In the genomic region with DNA sequence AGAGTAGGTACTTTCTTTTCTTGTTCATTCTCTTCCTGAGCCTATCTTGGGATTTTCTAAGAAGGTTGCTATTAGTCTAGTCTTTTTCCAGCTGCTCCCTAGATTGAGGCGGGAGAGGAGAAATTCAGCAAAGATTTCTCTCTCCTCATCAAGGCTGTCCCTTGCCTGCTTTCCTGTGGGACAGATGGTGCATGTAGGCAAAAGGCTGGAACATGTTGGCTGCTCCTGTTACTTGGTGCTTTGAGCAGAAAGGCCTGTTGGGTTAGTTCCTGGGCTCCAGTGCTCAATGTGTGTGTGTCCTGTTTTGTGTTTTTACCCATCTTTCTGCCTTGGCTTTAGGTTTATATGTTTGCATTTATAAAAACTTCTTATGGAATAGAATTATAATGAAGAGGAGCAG, we compare ENCODE assay signal across 1 cellular context.
TF ChIP-seq lines count a peak whose summit lies in the region.

No MANE protein-coding gene starts in this region.

TF ChIP-seq in GM23338, 12 proteins besides CTCF, POLR2A, EP300 and RAD21:
- no peak for TF ChIP-seq EZH2phosphoT487 (IDR thresholded peaks at IDR 0.05; ENCODE audit: unreplicated experiment)
- TF ChIP-seq, protein P1, sequence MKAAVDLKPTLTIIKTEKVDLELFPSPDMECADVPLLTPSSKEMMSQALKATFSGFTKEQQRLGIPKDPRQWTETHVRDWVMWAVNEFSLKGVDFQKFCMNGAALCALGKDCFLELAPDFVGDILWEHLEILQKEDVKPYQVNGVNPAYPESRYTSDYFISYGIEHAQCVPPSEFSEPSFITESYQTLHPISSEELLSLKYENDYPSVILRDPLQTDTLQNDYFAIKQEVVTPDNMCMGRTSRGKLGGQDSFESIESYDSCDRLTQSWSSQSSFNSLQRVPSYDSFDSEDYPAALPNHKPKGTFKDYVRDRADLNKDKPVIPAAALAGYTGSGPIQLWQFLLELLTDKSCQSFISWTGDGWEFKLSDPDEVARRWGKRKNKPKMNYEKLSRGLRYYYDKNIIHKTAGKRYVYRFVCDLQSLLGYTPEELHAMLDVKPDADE (IDR thresholded peaks at IDR 0.05): no peak
- no peak for TF ChIP-seq ZNF331 (CRISPR knock-in tag; IDR thresholded peaks at IDR 0.05; ENCODE audit: low read depth)
- TF ChIP-seq ZNF114 (CRISPR knock-in tag; IDR thresholded peaks at IDR 0.05): no peak
- TF ChIP-seq, protein P2, sequence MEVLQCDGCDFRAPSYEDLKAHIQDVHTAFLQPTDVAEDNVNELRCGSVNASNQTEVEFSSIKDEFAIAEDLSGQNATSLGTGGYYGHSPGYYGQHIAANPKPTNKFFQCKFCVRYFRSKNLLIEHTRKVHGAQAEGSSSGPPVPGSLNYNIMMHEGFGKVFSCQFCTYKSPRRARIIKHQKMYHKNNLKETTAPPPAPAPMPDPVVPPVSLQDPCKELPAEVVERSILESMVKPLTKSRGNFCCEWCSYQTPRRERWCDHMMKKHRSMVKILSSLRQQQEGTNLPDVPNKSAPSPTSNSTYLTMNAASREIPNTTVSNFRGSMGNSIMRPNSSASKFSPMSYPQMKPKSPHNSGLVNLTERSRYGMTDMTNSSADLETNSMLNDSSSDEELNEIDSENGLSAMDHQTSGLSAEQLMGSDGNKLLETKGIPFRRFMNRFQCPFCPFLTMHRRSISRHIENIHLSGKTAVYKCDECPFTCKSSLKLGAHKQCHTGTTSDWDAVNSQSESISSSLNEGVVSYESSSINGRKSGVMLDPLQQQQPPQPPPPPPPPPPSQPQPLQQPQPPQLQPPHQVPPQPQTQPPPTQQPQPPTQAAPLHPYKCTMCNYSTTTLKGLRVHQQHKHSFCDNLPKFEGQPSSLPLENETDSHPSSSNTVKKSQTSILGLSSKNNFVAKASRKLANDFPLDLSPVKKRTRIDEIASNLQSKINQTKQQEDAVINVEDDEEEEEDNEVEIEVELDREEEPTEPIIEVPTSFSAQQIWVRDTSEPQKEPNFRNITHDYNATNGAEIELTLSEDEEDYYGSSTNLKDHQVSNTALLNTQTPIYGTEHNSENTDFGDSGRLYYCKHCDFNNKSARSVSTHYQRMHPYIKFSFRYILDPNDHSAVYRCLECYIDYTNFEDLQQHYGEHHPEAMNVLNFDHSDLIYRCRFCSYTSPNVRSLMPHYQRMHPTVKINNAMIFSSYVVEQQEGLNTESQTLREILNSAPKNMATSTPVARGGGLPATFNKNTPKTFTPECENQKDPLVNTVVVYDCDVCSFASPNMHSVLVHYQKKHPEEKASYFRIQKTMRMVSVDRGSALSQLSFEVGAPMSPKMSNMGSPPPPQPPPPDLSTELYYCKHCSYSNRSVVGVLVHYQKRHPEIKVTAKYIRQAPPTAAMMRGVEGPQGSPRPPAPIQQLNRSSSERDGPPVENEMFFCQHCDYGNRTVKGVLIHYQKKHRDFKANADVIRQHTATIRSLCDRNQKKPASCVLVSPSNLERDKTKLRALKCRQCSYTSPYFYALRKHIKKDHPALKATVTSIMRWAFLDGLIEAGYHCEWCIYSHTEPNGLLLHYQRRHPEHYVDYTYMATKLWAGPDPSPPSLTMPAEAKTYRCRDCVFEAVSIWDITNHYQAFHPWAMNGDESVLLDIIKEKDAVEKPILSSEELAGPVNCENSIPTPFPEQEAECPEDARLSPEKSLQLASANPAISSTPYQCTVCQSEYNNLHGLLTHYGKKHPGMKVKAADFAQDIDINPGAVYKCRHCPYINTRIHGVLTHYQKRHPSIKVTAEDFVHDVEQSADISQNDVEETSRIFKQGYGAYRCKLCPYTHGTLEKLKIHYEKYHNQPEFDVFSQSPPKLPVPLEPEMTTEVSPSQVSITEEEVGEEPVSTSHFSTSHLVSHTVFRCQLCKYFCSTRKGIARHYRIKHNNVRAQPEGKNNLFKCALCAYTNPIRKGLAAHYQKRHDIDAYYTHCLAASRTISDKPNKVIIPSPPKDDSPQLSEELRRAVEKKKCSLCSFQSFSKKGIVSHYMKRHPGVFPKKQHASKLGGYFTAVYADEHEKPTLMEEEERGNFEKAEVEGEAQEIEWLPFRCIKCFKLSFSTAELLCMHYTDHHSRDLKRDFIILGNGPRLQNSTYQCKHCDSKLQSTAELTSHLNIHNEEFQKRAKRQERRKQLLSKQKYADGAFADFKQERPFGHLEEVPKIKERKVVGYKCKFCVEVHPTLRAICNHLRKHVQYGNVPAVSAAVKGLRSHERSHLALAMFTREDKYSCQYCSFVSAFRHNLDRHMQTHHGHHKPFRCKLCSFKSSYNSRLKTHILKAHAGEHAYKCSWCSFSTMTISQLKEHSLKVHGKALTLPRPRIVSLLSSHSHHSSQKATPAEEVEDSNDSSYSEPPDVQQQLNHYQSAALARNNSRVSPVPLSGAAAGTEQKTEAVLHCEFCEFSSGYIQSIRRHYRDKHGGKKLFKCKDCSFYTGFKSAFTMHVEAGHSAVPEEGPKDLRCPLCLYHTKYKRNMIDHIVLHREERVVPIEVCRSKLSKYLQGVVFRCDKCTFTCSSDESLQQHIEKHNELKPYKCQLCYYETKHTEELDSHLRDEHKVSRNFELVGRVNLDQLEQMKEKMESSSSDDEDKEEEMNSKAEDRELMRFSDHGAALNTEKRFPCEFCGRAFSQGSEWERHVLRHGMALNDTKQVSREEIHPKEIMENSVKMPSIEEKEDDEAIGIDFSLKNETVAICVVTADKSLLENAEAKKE (CRISPR knock-in tag; IDR thresholded peaks at IDR 0.05): no peak
- TF ChIP-seq POLR2AphosphoS5 (IDR thresholded peaks at IDR 0.05; ENCODE audit: low read depth): no peak
- no peak for TF ChIP-seq NANOG (IDR thresholded peaks at IDR 0.05; ENCODE audit: borderline replicate concordance)
- TF ChIP-seq, protein P3, sequence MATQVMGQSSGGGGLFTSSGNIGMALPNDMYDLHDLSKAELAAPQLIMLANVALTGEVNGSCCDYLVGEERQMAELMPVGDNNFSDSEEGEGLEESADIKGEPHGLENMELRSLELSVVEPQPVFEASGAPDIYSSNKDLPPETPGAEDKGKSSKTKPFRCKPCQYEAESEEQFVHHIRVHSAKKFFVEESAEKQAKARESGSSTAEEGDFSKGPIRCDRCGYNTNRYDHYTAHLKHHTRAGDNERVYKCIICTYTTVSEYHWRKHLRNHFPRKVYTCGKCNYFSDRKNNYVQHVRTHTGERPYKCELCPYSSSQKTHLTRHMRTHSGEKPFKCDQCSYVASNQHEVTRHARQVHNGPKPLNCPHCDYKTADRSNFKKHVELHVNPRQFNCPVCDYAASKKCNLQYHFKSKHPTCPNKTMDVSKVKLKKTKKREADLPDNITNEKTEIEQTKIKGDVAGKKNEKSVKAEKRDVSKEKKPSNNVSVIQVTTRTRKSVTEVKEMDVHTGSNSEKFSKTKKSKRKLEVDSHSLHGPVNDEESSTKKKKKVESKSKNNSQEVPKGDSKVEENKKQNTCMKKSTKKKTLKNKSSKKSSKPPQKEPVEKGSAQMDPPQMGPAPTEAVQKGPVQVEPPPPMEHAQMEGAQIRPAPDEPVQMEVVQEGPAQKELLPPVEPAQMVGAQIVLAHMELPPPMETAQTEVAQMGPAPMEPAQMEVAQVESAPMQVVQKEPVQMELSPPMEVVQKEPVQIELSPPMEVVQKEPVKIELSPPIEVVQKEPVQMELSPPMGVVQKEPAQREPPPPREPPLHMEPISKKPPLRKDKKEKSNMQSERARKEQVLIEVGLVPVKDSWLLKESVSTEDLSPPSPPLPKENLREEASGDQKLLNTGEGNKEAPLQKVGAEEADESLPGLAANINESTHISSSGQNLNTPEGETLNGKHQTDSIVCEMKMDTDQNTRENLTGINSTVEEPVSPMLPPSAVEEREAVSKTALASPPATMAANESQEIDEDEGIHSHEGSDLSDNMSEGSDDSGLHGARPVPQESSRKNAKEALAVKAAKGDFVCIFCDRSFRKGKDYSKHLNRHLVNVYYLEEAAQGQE (IDR thresholded peaks at IDR 0.05; ENCODE audit: unreplicated experiment): no peak
- TF ChIP-seq CREB1 (CRISPR knock-in tag; IDR thresholded peaks at IDR 0.05; ENCODE audit: low read depth): no peak
- no peak for TF ChIP-seq EZH2 (IDR thresholded peaks at IDR 0.05; ENCODE audit: low read depth, unreplicated experiment)
TF ChIP-seq in GM23338: peak in this region for 0.
